Comparison of ENCODE assay signal across 15 cellular contexts in the genomic region with DNA sequence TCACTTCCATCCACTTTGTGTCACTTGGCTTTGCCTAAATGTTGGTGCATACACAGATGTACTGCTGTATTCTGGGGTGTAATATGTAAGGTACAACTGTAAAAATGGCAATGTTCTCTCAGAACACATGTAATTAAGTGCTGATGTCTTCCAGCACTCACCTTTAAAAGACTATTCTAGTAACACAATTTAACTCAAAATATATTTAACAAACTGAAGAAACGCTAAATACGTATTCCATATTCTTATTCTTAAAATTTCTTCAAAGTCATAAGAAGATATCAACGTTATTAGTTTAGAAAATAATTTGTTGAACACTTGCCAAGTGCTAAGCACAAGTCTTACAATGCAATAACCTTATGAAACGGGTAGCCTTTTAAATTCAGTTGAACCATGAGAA. TPM values are rescaled to one million over a fixed set of nuclear protein-coding genes. Genes with fewer than 3 reads are reported as not detected.
A peak's percentile ranks its signal among the peaks of the same experiment; 100 is the strongest.
DNase-seq lines count a peak whose midpoint lies in the region; ATAC-seq and TF ChIP-seq lines count a peak whose summit lies in the region.
"Had no signal": no experiment of that assay in that cellular context is flagged by ENCODE, and none has a peak within 500 bp of the region (broad histone marks: within the 10 kb centered on the region; RNA-seq: fewer than 3 reads in every experiment).

No MANE protein-coding gene starts in this region.

- H3K27me3 Mint-ChIP-seq in T-cell: no peaks in the 10 kb centered on the region
- no peaks in the 10 kb centered on the region for H3K27me3 Mint-ChIP-seq in effector memory CD8-positive, alpha-beta T cell

- H3K27ac ChIP-seq in heart left ventricle (peak overlapping the region in 7 of 12 donors; percentile 31 to 100 (median 50)), right cardiac atrium (ENCODE audit: low read length) (no peak overlapping the region), smooth muscle cell (ENCODE audit: low read depth) (peak overlapping the region; percentile 64), spleen (peak overlapping the region in 3 of 8 donors; percentile 82 to 99 (median 98))
- H3K27ac ChIP-seq: SK-N-MC had no signal

- peaks cover 57% of the 10 kb centered on the region for H4K20me1 ChIP-seq in smooth muscle cell (ENCODE audit: low read depth)

- H3K4me1 Mint-ChIP-seq in T-cell: peaks cover 66 to 83% (median 76%) of the 10 kb centered on the region in 3 donors
- H3K4me1 Mint-ChIP-seq in effector memory CD8-positive, alpha-beta T cell (ENCODE audit: low read depth in 2 of 2): peaks cover 43 to 68% of the 10 kb centered on the region in 2 donors

- WGBS in heart left ventricle, 4 donors: 62 to 71% (median 65%) methylated on average over 4 of the region's 4 CpGs
- 72% methylated on average over 4 of the region's 4 CpGs for WGBS in right cardiac atrium
- 93% methylated on average over 4 of the region's 4 CpGs for WGBS in smooth muscle cell (ENCODE audit: low lambda C conversion rate)
- 74 to 88% (median 76%) methylated on average over 4 of the region's 4 CpGs for WGBS in spleen, 5 donors

- no peak for DNase-seq in heart left ventricle
- no peak for DNase-seq in right cardiac atrium
- DNase-seq in T-cell: no peak
- no peak for DNase-seq in effector memory CD8-positive, alpha-beta T cell
- DNase-seq in smooth muscle cell (lab: John Stamatoyannopoulos, UW; ENCODE audit: unreplicated experiment): no peak
- DNase-seq in NCI-H128 (lab: John Stamatoyannopoulos, UW; ENCODE audit: unreplicated experiment): no peak
- DNase-seq in HEK293T (ENCODE audit: extremely low spot score): no peak
- no peak for DNase-seq in spleen
- DNase-seq: BE2C; DMS79; left lung; NCI-H187 treated with DMSO at 0.1 percent for 48 hours; stimulated activated CD4-positive, alpha-beta T cell treated with anti-CD3 and anti-CD28 coated beads, Interleukin-2, amount 100 ng/mL, for 48 hours; transverse colon had no signal

- H3K9me3 ChIP-seq in heart left ventricle (peaks cover 0 to 2% (median 0%) of the 10 kb centered on the region in 12 donors), right cardiac atrium (ENCODE audit: control insufficient read depth, low read length) (no peaks in the 10 kb centered on the region), smooth muscle cell (replicated peaks; ENCODE audit: low read depth) (no peaks in the 10 kb centered on the region), spleen (no peaks in the 10 kb centered on the region)
- H3K9me3 ChIP-seq: BE2C, left lung, transverse colon had no signal

- POLR2A ChIA-PET in T-cell (lab: Charles Lee): interaction anchor here in 1 of 2 donors (1.5 kb wide), 1 partner anchor 28 kb away, joined by 4 read pairs; no protein-coding TSS in a partner anchor
- POLR2A ChIA-PET in HEK293T (lab: Yijun Ruan, JAX): no interaction called here

- H3K36me3 ChIP-seq in heart left ventricle (no peaks in the 10 kb centered on the region), smooth muscle cell (ENCODE audit: low read depth) (no peaks in the 10 kb centered on the region), spleen (no peaks in the 10 kb centered on the region)
- H3K36me3 ChIP-seq: BE2C, left lung, transverse colon had no signal

- peak overlapping the region in 2 of 3 donors; percentile 78 to 88 for H3K4me3 Mint-ChIP-seq in T-cell
- peak overlapping the region; percentile 90 to 91 for H3K4me3 Mint-ChIP-seq in effector memory CD8-positive, alpha-beta T cell

- no peaks in the 10 kb centered on the region for H3F3A ChIP-seq in smooth muscle cell (ENCODE audit: low read depth)

- TF ChIP-seq POLR2A in heart left ventricle (IDR thresholded peaks at IDR 0.05) (no peak), spleen (IDR thresholded peaks at IDR 0.05) (no peak)

- H3K9me3 Mint-ChIP-seq in T-cell: no peaks in the 10 kb centered on the region
- no peaks in the 10 kb centered on the region for H3K9me3 Mint-ChIP-seq in effector memory CD8-positive, alpha-beta T cell

- H3K27me3 ChIP-seq in heart left ventricle (no peaks in the 10 kb centered on the region), right cardiac atrium (ENCODE audit: control insufficient read depth, insufficient read depth) (no peaks in the 10 kb centered on the region), smooth muscle cell (ENCODE audit: low read depth) (no peaks in the 10 kb centered on the region), spleen (replicated peaks in 1 of 7) (no peaks in the 10 kb centered on the region)
- H3K27me3 ChIP-seq: BE2C, left lung, transverse colon had no signal

- H3K4me1 ChIP-seq in heart left ventricle (peaks cover 0 to 46% (median 21%) of the 10 kb centered on the region in 12 donors), right cardiac atrium (ENCODE audit: control insufficient read depth, insufficient read depth, low read length) (peaks cover 6% of the 10 kb centered on the region), smooth muscle cell (ENCODE audit: low read depth) (peaks cover 14% of the 10 kb centered on the region), spleen (peaks cover 14 to 56% (median 38%) of the 10 kb centered on the region in 6 donors)
- H3K4me1 ChIP-seq: BE2C had no signal

- peak overlapping the region; percentile 82 to 93 for H3K27ac Mint-ChIP-seq in T-cell
- H3K27ac Mint-ChIP-seq in effector memory CD8-positive, alpha-beta T cell: peak overlapping the region; percentile 2 to 92

- H3K36me3 Mint-ChIP-seq in T-cell: peaks cover 13% of the 10 kb centered on the region
- peaks cover 39% of the 10 kb centered on the region for H3K36me3 Mint-ChIP-seq in effector memory CD8-positive, alpha-beta T cell (ENCODE audit: insufficient read depth)

- intact Hi-C loops in heart left ventricle (cut with DNase I) (loop anchor here in 3 of 10 donors (10.0 kb wide), 1 partner anchor 732 kb away; no protein-coding TSS in a partner anchor), right cardiac atrium (cut with DNase I) (no loop called here), spleen (cut with DNase I; ENCODE audit: low total_unique reads) (no loop called here)

- CTCF ChIA-PET in T-cell (lab: Charles Lee) (interaction anchor here in 1 of 2 donors (0.8 to 2.2 kb wide), 5 partner anchors 10 to 74 kb away, joined by 3 to 10 read pairs (median 6); a partner anchor contains a TSS), HEK293T (lab: Yijun Ruan, JAX) (interaction anchor here (0.6 to 1.0 kb wide), 2 partner anchors 12 to 870 kb away, joined by 3 to 9 read pairs; no protein-coding TSS in a partner anchor)

- H3K4me3 ChIP-seq in heart left ventricle: no peak overlapping the region
- H3K4me3 ChIP-seq in right cardiac atrium (ENCODE audit: low read length): no peak overlapping the region
- H3K4me3 ChIP-seq in smooth muscle cell: no peak overlapping the region
- H3K4me3 ChIP-seq in spleen: no peak overlapping the region
- H3K4me3 ChIP-seq: SK-N-MC, transverse colon had no signal

- ATAC-seq in heart left ventricle (no peak), right cardiac atrium (no peak), T-cell (replicated peaks in 1 of 4) (no peak)
- no peak for ATAC-seq in effector memory CD8-positive, alpha-beta T cell (replicated peaks)
- ATAC-seq: left lung had no signal

- H2AFZ ChIP-seq in smooth muscle cell (ENCODE audit: low read depth): no peak overlapping the region

- peaks cover 79% of the 10 kb centered on the region for H3K79me2 ChIP-seq in smooth muscle cell (ENCODE audit: low read depth)

- TF ChIP-seq CTCF in heart left ventricle (IDR thresholded peaks at IDR 0.05) (no peak), smooth muscle cell (IDR thresholded peaks at IDR 0.05; ENCODE audit: borderline replicate concordance, insufficient read depth, poor library complexity, severe bottlenecking) (no peak), spleen (IDR thresholded peaks at IDR 0.05 in 8 of 11, conservative IDR thresholded peaks at IDR 0.05 in 3 of 11) (no peak)

- no peak overlapping the region for H3K9ac ChIP-seq in smooth muscle cell (ENCODE audit: low read depth)

- no peak overlapping the region for H3K4me2 ChIP-seq in smooth muscle cell

TF ChIP-seq in HEK293T, 16 proteins besides CTCF, POLR2A, EP300 and RAD21 (continues in another document):
- TF ChIP-seq BHLHE40 (IDR thresholded peaks at IDR 0.05; ENCODE audit: borderline replicate concordance): no peak
- no peak for TF ChIP-seq LEF1 (IDR thresholded peaks at IDR 0.05; ENCODE audit: borderline replicate concordance)
- no peak for TF ChIP-seq ELF4 (IDR thresholded peaks at IDR 0.05)
- TF ChIP-seq SP1 (IDR thresholded peaks at IDR 0.05): no peak
- no peak for TF ChIP-seq ZNF384 (IDR thresholded peaks at IDR 0.05)
- TF ChIP-seq, protein P1, sequence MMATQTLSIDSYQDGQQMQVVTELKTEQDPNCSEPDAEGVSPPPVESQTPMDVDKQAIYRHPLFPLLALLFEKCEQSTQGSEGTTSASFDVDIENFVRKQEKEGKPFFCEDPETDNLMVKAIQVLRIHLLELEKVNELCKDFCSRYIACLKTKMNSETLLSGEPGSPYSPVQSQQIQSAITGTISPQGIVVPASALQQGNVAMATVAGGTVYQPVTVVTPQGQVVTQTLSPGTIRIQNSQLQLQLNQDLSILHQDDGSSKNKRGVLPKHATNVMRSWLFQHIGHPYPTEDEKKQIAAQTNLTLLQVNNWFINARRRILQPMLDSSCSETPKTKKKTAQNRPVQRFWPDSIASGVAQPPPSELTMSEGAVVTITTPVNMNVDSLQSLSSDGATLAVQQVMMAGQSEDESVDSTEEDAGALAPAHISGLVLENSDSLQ (IDR thresholded peaks at IDR 0.05): no peak

RNA-seq across cellular contexts. Expression of a gene that starts 3.6 kb away (rescaled TPM):
- total RNA-seq in heart left ventricle (100 to 1,000 TPM in 8 of 9 donors, 10 to 100 TPM in 1; 89.0 to 182 (median 132) TPM), right cardiac atrium (100 to 1,000 TPM; 117 to 127 (median 125) TPM), T-cell (10 to 100 TPM; 29.9 to 56.1 (median 38.1) TPM), smooth muscle cell (53.2 and 56.6 TPM in 2 replicates), spleen (10 to 100 TPM; 28.6 to 72.2 (median 41.3) TPM)
- polyA plus RNA-seq in heart left ventricle (100 to 1,000 TPM; 196 to 377 TPM), right cardiac atrium (342 TPM), smooth muscle cell (95.5 and 110 TPM in 2 replicates), spleen (100 to 1,000 TPM in 1 of 3 donors, 10 to 100 TPM in 2; 66.7 to 104 (median 77.0) TPM)

RNA-seq across cellular contexts. Expression of a gene that starts 4.0 kb away (rescaled TPM):
- total RNA-seq in heart left ventricle (10 to 100 TPM in 6 of 9 donors, 1 to 10 TPM in 3; 7.0 to 14.8 (median 10.3) TPM), right cardiac atrium (10 to 100 TPM in 1 of 4 donors, 1 to 10 TPM in 3; 6.4 to 11.8 (median 7.9) TPM), T-cell (1 to 10 TPM; 1.3 to 9.0 (median 2.8) TPM), smooth muscle cell (18.8 and 24.4 TPM in 2 replicates), spleen (10 to 100 TPM in 2 of 7 donors, 1 to 10 TPM in 5; 4.6 to 12.7 (median 6.7) TPM)
- polyA plus RNA-seq in heart left ventricle (10 to 100 TPM in 1 of 2 donors, 1 to 10 TPM in 1; 1.9 to 11.9 TPM), right cardiac atrium (4.9 TPM), smooth muscle cell (14.2 and 25.1 TPM in 2 replicates), spleen (1 to 10 TPM; 2.2 to 6.1 (median 5.8) TPM)

RNA-seq across cellular contexts. Expression of a gene that starts 32.6 kb away (rescaled TPM):
- 10 to 100 TPM; 22.3 to 36.0 (median 28.5) TPM for total RNA-seq in heart left ventricle
- 10 to 100 TPM in 1 of 2 donors, 1 to 10 TPM in 1; 6.4 to 27.3 TPM for polyA plus RNA-seq in heart left ventricle
- total RNA-seq in right cardiac atrium: 10 to 100 TPM; 19.9 to 25.7 (median 22.1) TPM
- polyA plus RNA-seq in right cardiac atrium: 9.4 TPM
- 10 to 100 TPM; 30.2 to 36.2 (median 31.8) TPM for total RNA-seq in T-cell
- 35.4 and 38.3 TPM in 2 replicates for total RNA-seq in smooth muscle cell
- polyA plus RNA-seq in smooth muscle cell: 28.7 and 29.5 TPM in 2 replicates
- total RNA-seq in spleen: 10 to 100 TPM; 21.0 to 34.3 (median 29.0) TPM
- polyA plus RNA-seq in spleen: 10 to 100 TPM in 2 of 3 donors, 1 to 10 TPM in 1; 9.7 to 11.3 (median 10.6) TPM
